Comparison of ENCODE assay signal across 9 cellular contexts in genomic region chr1:92536593-92537332, GRCh38. TPM values are rescaled to one million over a fixed set of nuclear protein-coding genes. Genes with fewer than 3 reads are reported as not detected.
A peak's percentile ranks its signal among the peaks of the same experiment; 100 is the strongest.
DNase-seq lines count a peak whose midpoint lies in the region; ATAC-seq, FAIRE-seq and TF ChIP-seq lines count a peak whose summit lies in the region.
"Had no signal": no experiment of that assay in that cellular context is flagged by ENCODE, and none has a peak within 500 bp of the region (broad histone marks: within the 10 kb centered on the region; RNA-seq: fewer than 3 reads in every experiment).

No MANE protein-coding gene starts in this region.

- peaks cover 54% of the 10 kb centered on the region for H3K36me3 Mint-ChIP-seq in stimulated activated effector memory CD8-positive, alpha-beta T cell treated with anti-CD3 and anti-CD28 coated beads, Interleukin-12 subunit alpha, Interleukin-12 subunit beta, amount 100 ng/mL, for 72 hours

- no peaks in the 10 kb centered on the region for H3K79me2 ChIP-seq in K562 (ENCODE audit: control insufficient read depth, insufficient read depth, low read length)

- H3K27ac Mint-ChIP-seq in stimulated activated effector memory CD8-positive, alpha-beta T cell treated with anti-CD3 and anti-CD28 coated beads, Interleukin-12 subunit alpha, Interleukin-12 subunit beta, amount 100 ng/mL, for 72 hours, result peak overlapping the region; percentile 94

- ATAC-seq in GM19467 (IDR thresholded peaks at IDR 0.05; ENCODE audit: unreplicated experiment), result peak; percentile 50
- ATAC-seq in HG03520 (IDR thresholded peaks at IDR 0.05; ENCODE audit: unreplicated experiment), result peak; percentile 58
- no peak for ATAC-seq in K562
- ATAC-seq in stimulated activated effector memory CD8-positive, alpha-beta T cell treated with anti-CD3 and anti-CD28 coated beads, Interleukin-12 subunit alpha, Interleukin-12 subunit beta, amount 100 ng/mL, for 72 hours, result peak; percentile 73

- in situ Hi-C loops in K562 (cut with MboI), result no loop called here

- CTCF ChIA-PET in K562 (lab: Yijun Ruan, JAX; ENCODE audit: low intra/inter-chr PET ratio), result no interaction called here
- CTCF ChIA-PET in RWPE1 (lab: Yijun Ruan, JAX), result interaction anchor here (0.5 kb wide), 1 partner anchor 167 kb away, joined by 3 read pairs; no protein-coding TSS in a partner anchor

- H3K27ac ChIP-seq in K562 (ENCODE audit: extremely low read depth, low read depth, low read length) (no peak overlapping the region), RWPE1 (no peak overlapping the region)
- H3K27ac ChIP-seq: thoracic aorta had no signal

- TF ChIP-seq CTCF in K562 (IDR thresholded peaks at IDR 0.05 in 2 of 3, conservative IDR thresholded peaks at IDR 0.05 in 1 of 3; ENCODE audit: insufficient read depth in 2 of 3, low read depth in 1 of 3, low read length in 3 of 3) (no peak), RWPE1 (conservative IDR thresholded peaks at IDR 0.05; ENCODE audit: low read depth) (no peak)

- H3K27me3 ChIP-seq in K562 (ENCODE audit: control insufficient read depth in 2 of 2, insufficient read depth in 2 of 2, low read length in 2 of 2), result no peaks in the 10 kb centered on the region

- no peak for TF ChIP-seq POLR2A in K562 (conservative IDR thresholded peaks at IDR 0.05)

- DNase-seq in EH (ENCODE audit: low read depth) (peak; percentile 38), K562 (ENCODE audit: extremely low read depth in 1 of 4, low spot score in 3 of 4) (peak in 1 of 4 experiments; percentile 5), RWPE1 (ENCODE audit: low spot score) (no peak), DMS 273 treated with DMSO at 0.1 percent for 48 hours (lab: John Stamatoyannopoulos, UW) (no peak), NCI-H2029 (lab: John Stamatoyannopoulos, UW) (no peak)
- peak in 1 of 2 donors; percentile 17 for DNase-seq in stimulated activated effector memory CD8-positive, alpha-beta T cell treated with anti-CD3 and anti-CD28 coated beads, Interleukin-12 subunit alpha, Interleukin-12 subunit beta, amount 100 ng/mL, for 72 hours (ENCODE audit: low spot score in 2 of 2)

- H2AFZ ChIP-seq in K562 (ENCODE audit: low read depth, low read length), result no peak overlapping the region

- H3K36me3 ChIP-seq in K562 (ENCODE audit: control insufficient read depth, insufficient read depth, low read length), result no peaks in the 10 kb centered on the region
- H3K36me3 ChIP-seq: thoracic aorta had no signal

- peaks cover 53% of the 10 kb centered on the region for H3K4me1 Mint-ChIP-seq in stimulated activated effector memory CD8-positive, alpha-beta T cell treated with anti-CD3 and anti-CD28 coated beads, Interleukin-12 subunit alpha, Interleukin-12 subunit beta, amount 100 ng/mL, for 72 hours

- intact Hi-C loops in K562 (cut with micrococcal nuclease), result no loop called here

- no peak overlapping the region for H3K4me3 ChIP-seq in K562
- H3K4me3 ChIP-seq: thoracic aorta had no signal

- no peak for TF ChIP-seq RAD21 in K562 (CRISPR knock-in tag; conservative IDR thresholded peaks at IDR 0.05 in 1 of 2, IDR thresholded peaks at IDR 0.05 in 1 of 2)

- no peaks in the 10 kb centered on the region for H3K9me1 ChIP-seq in K562 (ENCODE audit: control insufficient read depth, insufficient read depth, low read length)

- no peak for FAIRE-seq in K562 (lab: Jason Lieb, UNC)

- H3K9me3 Mint-ChIP-seq in stimulated activated effector memory CD8-positive, alpha-beta T cell treated with anti-CD3 and anti-CD28 coated beads, Interleukin-12 subunit alpha, Interleukin-12 subunit beta, amount 100 ng/mL, for 72 hours, result no peaks in the 10 kb centered on the region

- WGBS in K562 (ENCODE audit: insufficient coverage, low coverage, missing lambda C conversion rate), result 52% methylated on average over 3 of the region's 3 CpGs

- POLR2A ChIA-PET in K562 (lab: Yijun Ruan, JAX) (no interaction called here), RWPE1 (lab: Yijun Ruan, JAX; ENCODE audit: low non-redundant PET) (no interaction called here)

- peak overlapping the region; percentile 51 for H3K4me3 Mint-ChIP-seq in stimulated activated effector memory CD8-positive, alpha-beta T cell treated with anti-CD3 and anti-CD28 coated beads, Interleukin-12 subunit alpha, Interleukin-12 subunit beta, amount 100 ng/mL, for 72 hours

- no peaks in the 10 kb centered on the region; a peak in 1 of 5 replicates for H3K4me1 ChIP-seq in K562 (replicated peaks in 1 of 2; ENCODE audit: control insufficient read depth in 2 of 2, insufficient read depth in 2 of 2, low read length in 2 of 2)

- BruUV-seq in K562 (replicated peaks; lab: Mats Ljungman, UMichigan), result no TSS peak

- H3K9me3 ChIP-seq in K562 (replicated peaks; ENCODE audit: control insufficient read depth, insufficient read depth, low read depth, low read length), result no peaks in the 10 kb centered on the region
- H3K9me3 ChIP-seq: thoracic aorta had no signal

- H3K9ac ChIP-seq in K562 (ENCODE audit: insufficient read depth in 1 of 2, low read depth in 2 of 2, low read length in 2 of 2), result no peak overlapping the region

- no peak for TF ChIP-seq EP300 in K562 (IDR thresholded peaks at IDR 0.05; ENCODE audit: low read length)

- no peak overlapping the region for H3K4me2 ChIP-seq in K562 (ENCODE audit: insufficient read depth, low read length)

- H4K20me1 ChIP-seq in K562 (replicated peaks; ENCODE audit: control insufficient read depth, insufficient read depth, low read length), result no peaks in the 10 kb centered on the region

TF ChIP-seq in K562, 482 proteins besides CTCF, POLR2A, EP300 and RAD21 (continues in another document):
- TF ChIP-seq NR2C2 (CRISPR knock-in tag; IDR thresholded peaks at IDR 0.05) (no peak), NR2C2 (tag; IDR thresholded peaks at IDR 0.05) (peak; percentile 50; the same call in 1 of the 2 replicates), ZNF24 (IDR thresholded peaks at IDR 0.05) (no peak), E2F8 (IDR thresholded peaks at IDR 0.05; ENCODE audit: low read depth, partially characterized antibody) (no peak), RBM15 (IDR thresholded peaks at IDR 0.05; ENCODE audit: insufficient read depth, low read length) (no peak), LCOR (CRISPR knock-in tag; IDR thresholded peaks at IDR 0.05) (no peak), ZNF175 (CRISPR knock-in tag; IDR thresholded peaks at IDR 0.05; ENCODE audit: low read depth) (0 out of 2 replicates have a peak, but pooled peaks have one; percentile 30), SPI1 (IDR thresholded peaks at IDR 0.05; ENCODE audit: borderline replicate concordance, low read depth, low read length) (no peak), ZBTB34 (CRISPR knock-in tag; IDR thresholded peaks at IDR 0.05) (no peak), KAT7 (CRISPR knock-in tag; IDR thresholded peaks at IDR 0.05; ENCODE audit: borderline replicate concordance) (no peak), ILK (tag; IDR thresholded peaks at IDR 0.05; ENCODE audit: borderline replicate concordance, low read depth) (no peak), GABPA (tag; conservative IDR thresholded peaks at IDR 0.05; ENCODE audit: low read depth) (0 out of 2 replicates have a peak, but pooled peaks have one; percentile 8), RHOXF2B (CRISPR knock-in tag; conservative IDR thresholded peaks at IDR 0.05) (no peak)

RNA-seq across cellular contexts. Expression of gene GFI1, which starts 50.0 kb away (rescaled TPM):
- total RNA-seq in K562 (2011; cell fraction: chromatin; rRNA removed; ENCODE audit: low replicate concordance), result 1.2 and 1.3 TPM in 2 replicates
- 0.53 and 1.5 TPM in 2 replicates for total RNA-seq in K562 (2011; cell fraction: nucleolus; rRNA removed)
- 0.38 and 0.51 TPM in 2 replicates for total RNA-seq in K562 (2011; cell fraction: nucleoplasm; rRNA removed)
- 0.36 and 0.53 TPM in 2 replicates for total RNA-seq in K562 (2014; rRNA removed)
- total RNA-seq in K562 (2014; rRNA removed; fragmentation: Illumina TruSeq; extraction: Trizol), result 0.29 and 0.36 TPM in 2 replicates
- 0.87 and 1.2 TPM in 2 replicates for total RNA-seq in K562 (2015; rRNA removed; fragmentation: Illumina TruSeq; extraction: Trizol)
- 0.66 and 0.85 TPM in 2 replicates for total RNA-seq in K562 (2021)
- 0.93 and 1.2 TPM in 2 replicates for polyA plus RNA-seq in K562 (2011; rRNA removed)
- 0.67 and 0.84 TPM in 2 replicates for polyA plus RNA-seq in K562 (2011; cell fraction: cytosol; rRNA removed)
- polyA plus RNA-seq in K562 (2011; cell fraction: nucleus; rRNA removed), result 2.8 and 4.6 TPM in 2 replicates
- polyA plus RNA-seq in K562 (2012), result 1.1 and 3.8 TPM in 2 replicates
- polyA plus RNA-seq in K562 (2014; fragmentation: Illumina TruSeq; extraction: Trizol), result 0.40 and 0.46 TPM in 2 replicates
- polyA plus RNA-seq in K562 (2014; fragmentation: Nextera tagmentation; extraction: Ambion mirVana), result under 1 TPM; 0.07 to 0.13 TPM
- 0.45 and 0.68 TPM in 2 replicates for polyA plus RNA-seq in K562 (2014; rRNA removed)
- polyA minus RNA-seq in K562 (2011; rRNA and poly(A)+ RNA removed), result 0.60 and 1.1 TPM in 2 replicates
- polyA minus RNA-seq in K562 (2011; cell fraction: cytosol; rRNA and poly(A)+ RNA removed), result 0.57 TPM in 1 of 2 replicates, not detected in the other
- 0.67 and 1.6 TPM in 2 replicates for polyA minus RNA-seq in K562 (2011; cell fraction: nucleus; rRNA and poly(A)+ RNA removed)
